ENCODE assay signal across 21 cellular contexts in genomic region chr16:6068063-6068462, GRCh38.
A peak's percentile ranks its signal among the peaks of the same experiment; 100 is the strongest.
DNase-seq lines count a peak whose midpoint lies in the region; ATAC-seq and TF ChIP-seq lines count a peak whose summit lies in the region.
"Had no signal": no experiment of that assay in that cellular context is flagged by ENCODE, and none has a peak within 500 bp of the region (broad histone marks: within the 10 kb centered on the region; RNA-seq: fewer than 3 reads in every experiment).

No MANE protein-coding gene starts in this region.

- H3K4me2 ChIP-seq in GM23338 (no peak overlapping the region), neural cell (ENCODE audit: low read length) (no peak overlapping the region), mammary epithelial cell (ENCODE audit: insufficient read depth, low read depth, low read length) (no peak overlapping the region)
- H3K4me2 ChIP-seq: A549; BLaER1 treated with 17β-estradiol and CSF1 and Interleukin-3, amounts not matched to agents 10 nM and 100 nM had no signal

- no peak for TF ChIP-seq EP300 in neural cell (conservative IDR thresholded peaks at IDR 0.05; ENCODE audit: poor library complexity, severe bottlenecking)

- no TSS peak for BruUV-seq in mammary epithelial cell (replicated peaks; lab: Mats Ljungman, UMichigan)

- no peak for TF ChIP-seq POLR2A in spleen (IDR thresholded peaks at IDR 0.05)

- intact Hi-C loops in spleen (cut with DNase I; ENCODE audit: low total_unique reads) (no loop called here), mammary epithelial cell (cut with micrococcal nuclease) (no loop called here)

- peak; percentile 21 for DNase-seq in GM23338 (ENCODE audit: low spot score)
- peak; percentile 72 for DNase-seq in islet precursor cell
- DNase-seq in spleen = no peak
- DNase-seq in GF-D8 (lab: John Stamatoyannopoulos, UW) = no peak
- no peak for DNase-seq in mammary epithelial cell
- DNase-seq: 8988T; ACHN; AML-193; BE2C; CD4-positive, alpha-beta T cell; CD8-positive, alpha-beta memory T cell; DMS53; DMS79 treated with DMSO at 0.1 percent for 48 hours; GOT3; H7; HCEC 1CT had no signal

- H3K4me1 ChIP-seq in GM23338 (ENCODE audit: insufficient read depth) (no peaks in the 10 kb centered on the region), spleen (no peaks in the 10 kb centered on the region), mammary epithelial cell (ENCODE audit: insufficient read depth, low read length) (no peaks in the 10 kb centered on the region)
- H3K4me1 ChIP-seq: A549; BE2C; BLaER1 treated with 17β-estradiol and CSF1 and Interleukin-3, amounts not matched to agents 10 nM and 100 nM had no signal

- no peak overlapping the region for H3K4me3 Mint-ChIP-seq in GM23338
- H3K4me3 Mint-ChIP-seq: CD14-positive monocyte; CD4-positive, alpha-beta T cell; CD8-positive, alpha-beta memory T cell had no signal

- no peak for TF ChIP-seq RAD21 in neural cell (conservative IDR thresholded peaks at IDR 0.05)

- H3K27me3 ChIP-seq in GM23338 (ENCODE audit: insufficient read depth) = no peaks in the 10 kb centered on the region
- H3K27me3 ChIP-seq in neural cell (ENCODE audit: insufficient read depth, low read depth, low read length) = no peaks in the 10 kb centered on the region
- no peaks in the 10 kb centered on the region for H3K27me3 ChIP-seq in spleen (replicated peaks in 1 of 7)
- H3K27me3 ChIP-seq in mammary epithelial cell (ENCODE audit: insufficient read depth, low read length) = no peaks in the 10 kb centered on the region
- H3K27me3 ChIP-seq: BE2C; BLaER1 treated with 17β-estradiol and CSF1 and Interleukin-3, amounts not matched to agents 10 nM and 100 nM had no signal

- H3F3A ChIP-seq in GM23338 (replicated peaks; ENCODE audit: low read depth) = no peaks in the 10 kb centered on the region
- H3F3A ChIP-seq in neural cell (ENCODE audit: insufficient read depth, low read length, poor library complexity, severe bottlenecking) = peaks cover 5% of the 10 kb centered on the region

- H3K27ac ChIP-seq in GM23338 (ENCODE audit: low read depth) = no peak overlapping the region
- H3K27ac ChIP-seq in neural cell (ENCODE audit: low read length) = peak overlapping the region; percentile 48
- no peak overlapping the region for H3K27ac ChIP-seq in spleen
- H3K27ac ChIP-seq in mammary epithelial cell (ENCODE audit: insufficient read depth, low read depth, low read length) = no peak overlapping the region
- H3K27ac ChIP-seq: A549; BLaER1 treated with 17β-estradiol and CSF1 and Interleukin-3, amounts not matched to agents 10 nM and 100 nM had no signal

- WGBS in spleen, 5 donors = 55 to 84% (median 75%) methylated on average over 4 of the region's 4 CpGs
- WGBS in mammary epithelial cell (ENCODE audit: low coverage, missing lambda C conversion rate) = 61% methylated on average over 4 of the region's 4 CpGs

- in situ Hi-C loops in mammary epithelial cell (cut with MboI; ENCODE audit: low sequenced_read_pairs in 2 of 2) = no loop called here

- TF ChIP-seq CTCF in GM23338 (conservative IDR thresholded peaks at IDR 0.05; ENCODE audit: low read depth in 2 of 2) = no peak
- no peak for TF ChIP-seq CTCF in neural cell (IDR thresholded peaks at IDR 0.05; ENCODE audit: poor library complexity, severe bottlenecking)
- no peak for TF ChIP-seq CTCF in spleen (IDR thresholded peaks at IDR 0.05 in 8 of 11, conservative IDR thresholded peaks at IDR 0.05 in 3 of 11)
- TF ChIP-seq CTCF in mammary epithelial cell (conservative IDR thresholded peaks at IDR 0.05 in 1 of 2, IDR thresholded peaks at IDR 0.05 in 1 of 2; ENCODE audit: extremely low read depth in 1 of 2, insufficient read depth in 1 of 2, low read depth in 1 of 2, low read length in 2 of 2) = no peak

- H3K79me2 ChIP-seq in GM23338 (replicated peaks; ENCODE audit: insufficient read depth) (no peaks in the 10 kb centered on the region), neural cell (replicated peaks; ENCODE audit: insufficient read depth, low read length) (no peaks in the 10 kb centered on the region), mammary epithelial cell (ENCODE audit: insufficient read depth, low read length) (no peaks in the 10 kb centered on the region)

- H4K20me1 ChIP-seq in GM23338 (replicated peaks; ENCODE audit: insufficient read depth) = no peaks in the 10 kb centered on the region
- H4K20me1 ChIP-seq in neural cell (ENCODE audit: insufficient read depth) = no peaks in the 10 kb centered on the region
- H4K20me1 ChIP-seq in mammary epithelial cell (ENCODE audit: insufficient read depth, low read length) = no peaks in the 10 kb centered on the region
- H4K20me1 ChIP-seq: BLaER1 treated with 17β-estradiol and CSF1 and Interleukin-3, amounts not matched to agents 10 nM and 100 nM had no signal

- H3K9ac ChIP-seq in neural cell (ENCODE audit: low read length) (no peak overlapping the region), mammary epithelial cell (ENCODE audit: insufficient read depth, low read length) (no peak overlapping the region)
- H3K9ac ChIP-seq: BLaER1 treated with 17β-estradiol and CSF1 and Interleukin-3, amounts not matched to agents 10 nM and 100 nM had no signal

- no peak overlapping the region for H3K4me3 ChIP-seq in GM23338
- H3K4me3 ChIP-seq in neural cell (ENCODE audit: low read length) = no peak overlapping the region
- H3K4me3 ChIP-seq in spleen = no peak overlapping the region
- H3K4me3 ChIP-seq in mammary epithelial cell (replicated peaks in 1 of 3; ENCODE audit: insufficient read depth in 1 of 3, low read depth in 2 of 3, low read length in 3 of 3) = no peak overlapping the region
- H3K4me3 ChIP-seq: A549; BLaER1 treated with 17β-estradiol and CSF1 and Interleukin-3, amounts not matched to agents 10 nM and 100 nM; GM12878 had no signal

- ATAC-seq in GM23338 = peak; percentile 78
- ATAC-seq: A549, GM12878 had no signal

- H3K4me1 Mint-ChIP-seq in GM23338 = peaks cover 7% of the 10 kb centered on the region; the same call in 2 of the 3 replicates
- H3K4me1 Mint-ChIP-seq: CD14-positive monocyte; CD8-positive, alpha-beta memory T cell had no signal

- CTCF ChIA-PET in mammary epithelial cell (lab: Charles Lee; ENCODE audit: low non-redundant PET) = no interaction called here

- dilution Hi-C loops in mammary epithelial cell (cut with HindIII; ENCODE audit: low sequenced_read_pairs) = no loop called here

- H3K9me3 ChIP-seq in neural cell (ENCODE audit: low read length) (no peaks in the 10 kb centered on the region), spleen (peaks cover 0 to 26% (median 9%) of the 10 kb centered on the region in 8 donors), mammary epithelial cell (replicated peaks; ENCODE audit: insufficient read depth, low read length) (peaks cover 19% of the 10 kb centered on the region)
- H3K9me3 ChIP-seq: A549, BE2C had no signal

- peaks cover 8% of the 10 kb centered on the region for H3K36me3 Mint-ChIP-seq in GM23338 (ENCODE audit: low read depth)
- H3K36me3 Mint-ChIP-seq: CD14-positive monocyte; CD8-positive, alpha-beta memory T cell had no signal

- H3K36me3 ChIP-seq in GM23338 (ENCODE audit: insufficient read depth) = peaks cover 3% of the 10 kb centered on the region; the same call in 1 of the 2 replicates
- H3K36me3 ChIP-seq in neural cell (ENCODE audit: insufficient read depth, low read length) = peaks cover 5% of the 10 kb centered on the region
- no peaks in the 10 kb centered on the region for H3K36me3 ChIP-seq in spleen
- H3K36me3 ChIP-seq in mammary epithelial cell (ENCODE audit: insufficient read depth, low read length) = no peaks in the 10 kb centered on the region
- H3K36me3 ChIP-seq: BE2C; BLaER1 treated with 17β-estradiol and CSF1 and Interleukin-3, amounts not matched to agents 10 nM and 100 nM had no signal

- H3K27ac Mint-ChIP-seq in GM23338 = no peak overlapping the region
- H3K27ac Mint-ChIP-seq: CD14-positive monocyte; CD4-positive, alpha-beta T cell; CD8-positive, alpha-beta memory T cell had no signal

- H3K27me3 Mint-ChIP-seq in GM23338 (ENCODE audit: insufficient read depth, low read depth, poor library complexity) = no peaks in the 10 kb centered on the region
- H3K27me3 Mint-ChIP-seq: CD4-positive, alpha-beta T cell; CD8-positive, alpha-beta memory T cell had no signal

- no peaks in the 10 kb centered on the region for H3K9me2 ChIP-seq in GM23338 (ENCODE audit: insufficient read depth)
- no peaks in the 10 kb centered on the region for H3K9me2 ChIP-seq in neural cell (ENCODE audit: insufficient read depth, low read length)

- H3K9me3 Mint-ChIP-seq in GM23338 = peaks cover 8% of the 10 kb centered on the region

- H2AFZ ChIP-seq in GM23338 (no peak overlapping the region), neural cell (ENCODE audit: low read depth, low read length) (no peak overlapping the region), mammary epithelial cell (ENCODE audit: low read depth, low read length) (no peak overlapping the region)

TF ChIP-seq in GM23338, 12 proteins besides CTCF, POLR2A, EP300 and RAD21:
- no peak for TF ChIP-seq ZNF114 (CRISPR knock-in tag; IDR thresholded peaks at IDR 0.05)

TF ChIP-seq in neural cell, 6 proteins besides CTCF, POLR2A, EP300 and RAD21 (continues in another document):
- TF ChIP-seq TAF1 (IDR thresholded peaks at IDR 0.05; ENCODE audit: low read depth) = no peak
- TF ChIP-seq MXI1 (conservative IDR thresholded peaks at IDR 0.05; ENCODE audit: poor library complexity, severe bottlenecking) = no peak
- TF ChIP-seq SMC3 (conservative IDR thresholded peaks at IDR 0.05; ENCODE audit: poor library complexity) = no peak
- no peak for TF ChIP-seq EZH2 (IDR thresholded peaks at IDR 0.05; ENCODE audit: borderline replicate concordance, insufficient read depth, low read length, poor library complexity, severe bottlenecking)

Comparison
In these comparisons a context has a peak if more than half of its experiments do, and no peak if none do; other contexts are left out.
1. DNase-seq: peak in GM23338 (single experiment) and islet precursor cell (single experiment); none in spleen (single experiment), GF-D8 (single experiment) and mammary epithelial cell (single experiment).